19 cellular contexts compared by ENCODE assay signal in genomic region chr16:76194621-76195015, GRCh38.
DNase-seq lines count a peak whose midpoint lies in the region; ATAC-seq and TF ChIP-seq lines count a peak whose summit lies in the region.
"Had no signal": no experiment of that assay in that cellular context is flagged by ENCODE, and none has a peak within 500 bp of the region (broad histone marks: within the 10 kb centered on the region; RNA-seq: fewer than 3 reads in every experiment).

No MANE protein-coding gene starts in this region.

- no peak overlapping the region for H3K23ac ChIP-seq in mesendoderm (ENCODE audit: low read length)

- no peak overlapping the region for H2BK120ac ChIP-seq in mesendoderm (ENCODE audit: low read depth, low read length)

- H3K27me3 ChIP-seq in ACC112 (ENCODE audit: insufficient read depth, low read length), result no peaks in the 10 kb centered on the region
- H3K27me3 ChIP-seq in mesendoderm (ENCODE audit: insufficient read depth, low read length, poor library complexity), result no peaks in the 10 kb centered on the region
- H3K27me3 ChIP-seq: Peyer's patch had no signal

- H2AFZ ChIP-seq in ACC112 (ENCODE audit: low read length, unreplicated experiment), result peak overlapping the region; percentile 98

- H2AK5ac ChIP-seq in mesendoderm (ENCODE audit: low read length), result no peak overlapping the region

- no peak overlapping the region for H3K9ac ChIP-seq in mesendoderm (ENCODE audit: low read length)

- H3K79me2 ChIP-seq in ACC112 (ENCODE audit: control insufficient read depth, insufficient read depth, low read length, unreplicated experiment), result no peaks in the 10 kb centered on the region
- H3K79me2 ChIP-seq in mesendoderm (ENCODE audit: control insufficient read depth, insufficient read depth, low read length), result no peaks in the 10 kb centered on the region

- H4K5ac ChIP-seq in mesendoderm (ENCODE audit: low read length), result no peak overlapping the region

- H3K56ac ChIP-seq in mesendoderm (ENCODE audit: low read length), result no peak overlapping the region

- peak overlapping the region; percentile 69 for H3K4me3 ChIP-seq in ACC112 (ENCODE audit: low read depth, low read length)
- no peak overlapping the region for H3K4me3 ChIP-seq in epithelial cell of esophagus (ENCODE audit: low read length)
- no peak overlapping the region for H3K4me3 ChIP-seq in mesendoderm (ENCODE audit: low read length)
- H3K4me3 ChIP-seq: Peyer's patch, thoracic aorta had no signal

- TF ChIP-seq CTCF in epithelial cell of esophagus (IDR thresholded peaks at IDR 0.05; ENCODE audit: insufficient read depth, low read depth, low read length, missing control alignments), result no peak

- H3K36me3 ChIP-seq in ACC112 (ENCODE audit: insufficient read depth, low read length) (no peaks in the 10 kb centered on the region), mesendoderm (ENCODE audit: control insufficient read depth, insufficient read depth, low read length) (no peaks in the 10 kb centered on the region)
- H3K36me3 ChIP-seq: Peyer's patch, thoracic aorta had no signal

- no peak overlapping the region for H3K18ac ChIP-seq in mesendoderm (ENCODE audit: low read length)

- H3K4me1 ChIP-seq in ACC112 (ENCODE audit: control insufficient read depth, insufficient read depth, low read length, unreplicated experiment) (peaks cover 15% of the 10 kb centered on the region), mesendoderm (ENCODE audit: control insufficient read depth, low read depth, low read length) (peaks cover 2% of the 10 kb centered on the region)
- H3K4me1 ChIP-seq: Peyer's patch had no signal

- no peak overlapping the region for H3K4ac ChIP-seq in mesendoderm (ENCODE audit: low read depth, low read length)

- no peak overlapping the region for H2BK15ac ChIP-seq in mesendoderm (replicated peaks; ENCODE audit: low read depth)

- ATAC-seq in HG03378 (IDR thresholded peaks at IDR 0.05; ENCODE audit: unreplicated experiment) (no peak), HG03460 (IDR thresholded peaks at IDR 0.05; ENCODE audit: unreplicated experiment) (no peak)
- ATAC-seq: HCT116, left colon had no signal

- H3K27ac ChIP-seq in ACC112 (ENCODE audit: low read depth, low read length) (peak overlapping the region; percentile 91), mesendoderm (ENCODE audit: low read depth, low read length) (no peak overlapping the region)
- H3K27ac ChIP-seq: thoracic aorta had no signal

- H2BK5ac ChIP-seq in mesendoderm (ENCODE audit: low read length), result no peak overlapping the region

- DNase-seq in NCI-H2227 (lab: John Stamatoyannopoulos, UW; ENCODE audit: unreplicated experiment) (peak; percentile 10), epithelial cell of esophagus (ENCODE audit: low read depth) (peak; percentile 97), mesendoderm (peak; percentile 49), NOMO-1 treated with DMSO at 0.1 percent for 48 hours (lab: John Stamatoyannopoulos, UW; ENCODE audit: unreplicated experiment) (no peak), KG1 (lab: John Stamatoyannopoulos, UW) (no peak)
- DNase-seq: activated CD4-positive, alpha-beta T cell treated with anti-CD3 and anti-CD28 coated beads, Interleukin-2, amount 50 U/mL, for 1 hour; activated T-cell treated with anti-CD3 and anti-CD28 coated beads, Interleukin-2, amount 50 U/mL, for 48 hours; amygdala; COR-L47; left colon; MM.1S; NCI-H345; Peyer's patch; stimulated activated CD4-positive, alpha-beta T cell treated with anti-CD3 and anti-CD28 coated beads, Interleukin-12 subunit alpha, Interleukin-12 subunit beta, amount 100 ng/mL, for 4 hours had no signal

- H3K79me1 ChIP-seq in mesendoderm (ENCODE audit: low read length), result no peaks in the 10 kb centered on the region

- H4K8ac ChIP-seq in mesendoderm (ENCODE audit: low read depth, low read length), result no peak overlapping the region

- no CpG with 5 or more reads among the region's 2 CpGs for WGBS in mesendoderm (ENCODE audit: extremely low coverage, insufficient coverage, low lambda C conversion rate)

- no peak overlapping the region for H3K4me2 ChIP-seq in mesendoderm (ENCODE audit: low read length)

Comparison
In these comparisons a context has a peak if more than half of its experiments do, and no peak if none do; other contexts are left out.
1. DNase-seq: peak in NCI-H2227 (single experiment), epithelial cell of esophagus (single experiment) and mesendoderm (single experiment); none in NOMO-1 treated with DMSO at 0.1 percent for 48 hours (single experiment) and KG1 (single experiment).